ENCODE assay signal across 8 cellular contexts in the genomic region with DNA sequence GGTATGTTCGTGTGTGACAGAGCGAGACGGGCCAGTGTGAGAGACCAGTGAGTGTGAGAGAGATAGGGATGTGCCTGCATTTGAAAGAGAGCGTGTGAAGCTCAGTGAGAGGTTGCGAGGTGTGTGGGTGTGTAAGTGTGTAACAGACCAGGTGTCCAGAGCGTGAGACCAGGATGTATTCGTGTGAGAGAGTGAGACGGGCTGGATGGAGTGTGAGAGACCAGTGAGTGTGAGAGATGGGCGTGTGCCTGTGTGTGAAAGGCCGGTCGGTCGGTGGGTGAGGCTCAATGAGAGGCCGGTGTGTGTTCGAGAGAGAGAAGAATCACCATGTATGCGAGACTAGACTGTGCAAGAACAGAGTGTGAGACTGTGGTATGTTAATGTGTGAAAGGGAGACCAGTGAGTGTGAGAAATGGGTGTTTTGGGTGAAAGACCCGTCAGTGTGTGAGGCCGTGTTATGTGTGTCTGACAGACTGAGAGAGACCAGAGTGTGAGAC. TPM values are rescaled to one million over a fixed set of nuclear protein-coding genes. Genes with fewer than 3 reads are reported as not detected.
DNase-seq lines count a peak whose midpoint lies in the region; ATAC-seq and TF ChIP-seq lines count a peak whose summit lies in the region.

No MANE protein-coding gene starts in this region.

- H3K27me3 ChIP-seq in heart left ventricle (no peaks in the 10 kb centered on the region), dorsolateral prefrontal cortex (no peaks in the 10 kb centered on the region)

- TF ChIP-seq CTCF in heart left ventricle (IDR thresholded peaks at IDR 0.05) (no peak), dorsolateral prefrontal cortex (IDR thresholded peaks at IDR 0.05 in 54 of 56, conservative IDR thresholded peaks at IDR 0.05 in 2 of 56; ENCODE audit: low read depth in 1 of 56, partially characterized antibody in 56 of 56) (no peak)

- no peak for TF ChIP-seq POLR2A in heart left ventricle (IDR thresholded peaks at IDR 0.05)

- DNase-seq in heart left ventricle = peak in 2 of 5 donors; percentile 7 to 27
- no peak for DNase-seq in left cardiac atrium
- DNase-seq in dorsolateral prefrontal cortex = peak in 1 of 10 donors; percentile 7
- DNase-seq in posterior vena cava (ENCODE audit: low spot score) = no peak
- no peak for DNase-seq in NCI-H446 (lab: John Stamatoyannopoulos, UW)

- ATAC-seq in heart left ventricle (no peak), left cardiac atrium (no peak), GM21619 (IDR thresholded peaks at IDR 0.05; ENCODE audit: unreplicated experiment) (no peak)

- H3K27ac ChIP-seq in heart left ventricle = peak overlapping the region in 11 of 12 donors; percentile 92 to 100 (median 98)
- H3K27ac ChIP-seq in dorsolateral prefrontal cortex = peak overlapping the region in 48 of 59 donors; percentile 91 to 99 (median 97)
- H3K27ac ChIP-seq in mesodermal cell (ENCODE audit: low read depth, low read length, severe bottlenecking) = no peak overlapping the region
- H3K27ac ChIP-seq in urinary bladder (ENCODE audit: low read depth) = peak overlapping the region; percentile 96

- H3K36me3 ChIP-seq in heart left ventricle (peaks cover 0 to 19% (median 6%) of the 10 kb centered on the region in 9 donors), mesodermal cell (ENCODE audit: control insufficient read depth, insufficient read depth, low read length) (no peaks in the 10 kb centered on the region), urinary bladder (ENCODE audit: insufficient read depth) (peaks cover 2% of the 10 kb centered on the region)

- H3K4me1 ChIP-seq in heart left ventricle (peaks cover 0 to 13% (median 6%) of the 10 kb centered on the region in 12 donors), mesodermal cell (ENCODE audit: control insufficient read depth, insufficient read depth, low read length, poor library complexity, severe bottlenecking) (no peaks in the 10 kb centered on the region), urinary bladder (ENCODE audit: insufficient read depth) (no peaks in the 10 kb centered on the region)

- 4 to 5% (median 4%) methylated on average over 17 of the region's 17 CpGs for WGBS in heart left ventricle, 4 donors
- 49 to 53% methylated on average over 17 of the region's 17 CpGs for WGBS in mesodermal cell (ENCODE audit: insufficient coverage in 2 of 2), 2 experiments
- WGBS in urinary bladder = 3% methylated on average over 17 of the region's 17 CpGs

- intact Hi-C loops in heart left ventricle (cut with DNase I) (loop anchor here in 4 of 10 donors (2.0 to 10.0 kb wide), 4 partner anchors 30 to 164 kb away; a partner anchor contains a TSS), left cardiac atrium (cut with DNase I) (no loop called here), dorsolateral prefrontal cortex (cut with DNase I) (loop anchor here (2.0 to 10.0 kb wide), 2 partner anchors 32 to 104 kb away; a partner anchor contains a TSS), posterior vena cava (cut with DNase I) (no loop called here)

- peaks cover 0 to 52% (median 5%) of the 10 kb centered on the region in 12 donors for H3K9me3 ChIP-seq in heart left ventricle
- H3K9me3 ChIP-seq in mesodermal cell (ENCODE audit: control insufficient read depth, low read length) = peaks cover 34% of the 10 kb centered on the region

- H3K4me3 ChIP-seq in heart left ventricle (peak overlapping the region; percentile 35 to 87 (median 73)), dorsolateral prefrontal cortex (peak overlapping the region; percentile 54 to 96 (median 80)), mesodermal cell (ENCODE audit: extremely low read depth, insufficient read depth, low read length, poor library complexity, severe bottlenecking) (peak overlapping the region; percentile 49), urinary bladder (ENCODE audit: low read depth, low read length) (peak overlapping the region; percentile 59)

RNA-seq across cellular contexts. Expression of a gene that starts 0.7 kb away (rescaled TPM):
- total RNA-seq in heart left ventricle = 1 to 10 TPM; 3.3 to 7.9 (median 4.7) TPM
- polyA plus RNA-seq in heart left ventricle = 1 to 10 TPM; 2.3 to 3.4 TPM
- 1 to 10 TPM; 4.7 to 5.4 TPM for total RNA-seq in left cardiac atrium
- total RNA-seq in dorsolateral prefrontal cortex = 10 to 100 TPM; 17.4 to 50.0 (median 29.5) TPM
- polyA plus RNA-seq in mesodermal cell (2013, experiment 1 of 2) = 0.70 TPM
- 0.81 TPM for polyA plus RNA-seq in mesodermal cell (2013, experiment 2 of 2)
- total RNA-seq in urinary bladder = 18.5 TPM
- polyA plus RNA-seq in urinary bladder = 6.8 TPM
- 1 to 10 TPM; 7.7 to 9.4 TPM for total RNA-seq in posterior vena cava

RNA-seq across cellular contexts. Expression of a gene that starts 30.4 kb away (rescaled TPM):
- 1 to 10 TPM; 4.1 to 7.5 (median 5.4) TPM for total RNA-seq in heart left ventricle
- polyA plus RNA-seq in heart left ventricle = 1 to 10 TPM; 3.8 to 8.6 TPM
- total RNA-seq in left cardiac atrium = 1 to 10 TPM; 4.8 to 5.7 TPM
- 10 to 100 TPM; 10.6 to 25.2 (median 17.1) TPM for total RNA-seq in dorsolateral prefrontal cortex
- polyA plus RNA-seq in mesodermal cell (2013, experiment 1 of 2) = 4.1 TPM
- 4.2 TPM for polyA plus RNA-seq in mesodermal cell (2013, experiment 2 of 2)
- total RNA-seq in urinary bladder = 16.2 TPM
- polyA plus RNA-seq in urinary bladder = 5.9 TPM
- 10 to 100 TPM in 1 of 2 donors, 1 to 10 TPM in 1; 9.3 to 11.9 TPM for total RNA-seq in posterior vena cava

RNA-seq across cellular contexts. Expression of a gene that starts 31.2 kb away (rescaled TPM):
- total RNA-seq in heart left ventricle = 1 to 10 TPM; 1.9 to 7.7 (median 4.7) TPM
- polyA plus RNA-seq in heart left ventricle = 1 to 10 TPM; 2.2 to 4.3 TPM
- total RNA-seq in left cardiac atrium = 1 to 10 TPM; 4.0 to 4.9 TPM
- 10 to 100 TPM; 22.3 to 51.3 (median 33.3) TPM for total RNA-seq in dorsolateral prefrontal cortex
- polyA plus RNA-seq in mesodermal cell (2013, experiment 1 of 2) = 3.8 TPM
- 2.6 TPM for polyA plus RNA-seq in mesodermal cell (2013, experiment 2 of 2)
- total RNA-seq in urinary bladder = 14.6 TPM
- 3.5 TPM for polyA plus RNA-seq in urinary bladder
- 1 to 10 TPM; 3.8 to 4.0 TPM for total RNA-seq in posterior vena cava

RNA-seq across cellular contexts. Expression of a gene that starts 58.9 kb away (rescaled TPM):
- 1 to 10 TPM; 1.7 to 7.1 (median 3.2) TPM for total RNA-seq in heart left ventricle
- 1 to 10 TPM; 3.5 to 7.1 TPM for polyA plus RNA-seq in heart left ventricle
- 1 to 10 TPM; 3.4 TPM for total RNA-seq in left cardiac atrium
- total RNA-seq in dorsolateral prefrontal cortex = 10 to 100 TPM in 116 of 120 experiments, 1 to 10 TPM in 4; 8.3 to 24.8 (median 15.1) TPM
- polyA plus RNA-seq in mesodermal cell (2013, experiment 1 of 2) = 3.0 TPM
- 2.5 TPM for polyA plus RNA-seq in mesodermal cell (2013, experiment 2 of 2)
- total RNA-seq in urinary bladder = 9.7 TPM
- polyA plus RNA-seq in urinary bladder = 4.0 TPM
- 1 to 10 TPM; 6.6 to 8.2 TPM for total RNA-seq in posterior vena cava

Comparison
In these comparisons a context has a peak if more than half of its experiments do, and no peak if none do; other contexts are left out.
1. intact Hi-C loops: an anchor here in dorsolateral prefrontal cortex (2.0 to 10.0 kb wide); none called in left cardiac atrium and posterior vena cava.